24 cellular contexts compared by ENCODE assay signal in the genomic region with DNA sequence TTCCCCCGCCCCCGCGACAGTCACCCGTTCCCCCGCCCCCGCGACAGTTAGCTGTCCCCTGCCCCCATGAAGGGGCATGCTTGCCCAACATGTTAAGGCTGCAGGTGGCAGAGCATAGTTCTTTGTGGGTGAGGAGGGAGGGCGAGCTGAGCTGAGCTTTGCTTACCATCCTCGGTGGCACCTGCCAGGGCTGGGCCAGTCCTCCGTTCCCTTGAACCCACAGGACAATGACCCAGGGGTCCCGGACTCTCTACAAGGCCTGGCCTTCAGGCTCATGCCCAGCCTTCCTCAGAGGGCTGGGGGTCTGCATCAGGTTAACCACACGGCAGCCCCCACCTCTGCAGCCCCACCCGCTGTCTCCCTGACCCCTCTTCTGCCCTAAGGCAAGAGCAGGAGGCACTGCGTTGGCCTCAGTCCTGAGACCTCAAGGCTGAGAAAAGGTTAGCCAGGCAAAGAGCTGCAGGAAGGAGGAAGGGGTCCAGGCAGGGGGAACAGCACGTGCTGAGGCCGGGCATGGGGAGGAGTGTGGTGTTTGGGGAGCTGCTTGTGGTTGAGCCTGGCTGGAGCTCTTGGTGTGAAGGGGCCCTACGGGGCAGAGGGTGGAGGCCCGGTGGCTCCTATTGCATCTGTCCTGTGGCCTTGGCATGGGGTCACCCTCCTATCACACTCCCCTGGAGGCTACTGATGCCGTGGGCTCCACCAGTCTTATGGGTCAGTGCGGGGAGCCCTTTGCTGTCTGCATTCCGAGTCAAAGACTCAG. TPM values are rescaled to one million over a fixed set of nuclear protein-coding genes. Genes with fewer than 3 reads are reported as not detected.
"Had no signal": no experiment of that assay in that cellular context is flagged by ENCODE, and none has a peak within 500 bp of the region (broad histone marks: within the 10 kb centered on the region; RNA-seq: fewer than 3 reads in every experiment).

No MANE protein-coding gene starts in this region.

- H3K4me1 Mint-ChIP-seq: central memory CD8-positive, alpha-beta T cell; memory B cell; naive B cell had no signal

- H3K27ac Mint-ChIP-seq: memory B cell, naive B cell had no signal

- H3K9me3 ChIP-seq: esophagus muscularis mucosa, gastrocnemius medialis, heart right ventricle, left lung, lower lobe of right lung, pancreas, psoas muscle had no signal

- DNase-seq: cortex of kidney; dorsolateral prefrontal cortex; effector CD8-positive, alpha-beta T cell; gastrocnemius medialis; heart right ventricle; hypothalamus; islet precursor cell; left lung; naive B cell; retina; stimulated activated CD4-positive, alpha-beta T cell treated with anti-CD3 and anti-CD28 coated beads, Interleukin-2, amount 100 ng/mL, for 24 hours; stimulated activated CD4-positive, alpha-beta T cell treated with anti-CD3 and anti-CD28 coated beads, Interleukin-4, amount 100 ng/mL, for 4 hours; stimulated activated naive CD4-positive, alpha-beta T cell; trophoblast cell had no signal

- H3K27me3 ChIP-seq: pancreas had no signal

- H3K4me3 Mint-ChIP-seq: central memory CD8-positive, alpha-beta T cell; memory B cell; naive B cell had no signal

- H3K9me3 Mint-ChIP-seq: central memory CD8-positive, alpha-beta T cell; memory B cell; naive B cell had no signal

- ATAC-seq: gastrocnemius medialis, left lung, psoas muscle, sciatic nerve had no signal

- H3K36me3 ChIP-seq: esophagus muscularis mucosa, gastrocnemius medialis, heart right ventricle, left lung, lower lobe of right lung, pancreas had no signal

- H3K4me1 ChIP-seq: gastrocnemius medialis, left lung, lower lobe of right lung, psoas muscle had no signal

- H3K36me3 Mint-ChIP-seq: memory B cell, naive B cell had no signal

- H3K27ac ChIP-seq: dorsolateral prefrontal cortex, esophagus muscularis mucosa, gastrocnemius medialis, heart right ventricle, left lung, lower lobe of right lung, psoas muscle had no signal

- H3K4me3 ChIP-seq: dorsolateral prefrontal cortex, esophagus muscularis mucosa, gastrocnemius medialis, heart right ventricle, left lung, lower lobe of right lung, pancreas, psoas muscle had no signal

RNA-seq across cellular contexts. Expression of a gene that starts 11.4 kb away (rescaled TPM):
- total RNA-seq: fibroblast of villous mesenchyme had no signal

RNA-seq across cellular contexts. Expression of a gene that starts 55.5 kb away (rescaled TPM):
- total RNA-seq: dorsolateral prefrontal cortex, esophagus muscularis mucosa, fibroblast of villous mesenchyme, gastrocnemius medialis, heart right ventricle, left lung, lower lobe of right lung, psoas muscle, sciatic nerve, skeletal muscle tissue had no signal
- polyA plus RNA-seq: heart right ventricle, neural cell, pancreas, psoas muscle had no signal
